Comparison of ENCODE assay signal across 7 cellular contexts in the genomic region with DNA sequence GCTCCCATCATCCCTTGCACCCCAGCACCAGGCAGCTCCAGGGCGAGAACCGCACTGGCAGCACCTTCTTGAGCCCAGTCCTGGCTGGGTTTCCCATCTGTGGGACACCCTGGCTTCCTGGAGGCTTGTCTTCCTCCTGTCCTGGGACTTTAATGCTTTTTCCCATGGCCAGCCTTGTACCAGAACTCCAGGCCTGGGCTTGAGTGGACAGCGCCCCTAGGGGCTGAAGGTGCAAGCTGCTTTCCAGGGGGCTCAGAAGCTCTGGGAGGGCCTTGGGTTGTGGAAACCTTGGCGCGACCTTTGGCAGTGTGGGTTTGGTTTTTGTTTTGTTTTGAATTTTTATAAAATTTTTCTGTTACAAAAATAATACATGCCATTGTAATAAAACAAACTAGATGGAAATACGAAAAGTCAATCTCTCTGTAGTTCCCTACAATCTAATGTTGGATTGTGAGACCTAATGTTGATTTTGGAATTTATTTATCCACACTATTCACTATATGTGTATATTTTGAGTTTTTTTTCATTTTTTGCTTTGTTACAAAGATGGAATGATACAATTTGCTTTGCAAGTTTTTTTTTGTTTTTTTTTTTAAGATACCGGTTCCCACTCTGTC. TPM values are rescaled to one million over a fixed set of nuclear protein-coding genes. Genes with fewer than 3 reads are reported as not detected.
DNase-seq lines count a peak whose midpoint lies in the region; ATAC-seq, FAIRE-seq and TF ChIP-seq lines count a peak whose summit lies in the region.

No MANE protein-coding gene starts in this region.

- H3K27me3 Mint-ChIP-seq in endodermal cell (ENCODE audit: insufficient read depth) (peaks cover 3% of the 10 kb centered on the region), natural killer cell (ENCODE audit: low read depth in 2 of 2) (peaks cover 5 to 7% of the 10 kb centered on the region in 2 donors)

- FAIRE-seq in G401.6 (lab: Jason Lieb, UNC): peak; percentile 78

- no peaks in the 10 kb centered on the region for H3K4me1 ChIP-seq in KMS-11 (ENCODE audit: low read depth, poor library complexity, severe bottlenecking)
- no peaks in the 10 kb centered on the region for H3K4me1 ChIP-seq in endodermal cell (ENCODE audit: control insufficient read depth, insufficient read depth, low read length)

- H3K4me3 ChIP-seq in KMS-11 (IDR thresholded peaks at IDR 0.05; ENCODE audit: insufficient read depth, low read depth, low read length): no peak overlapping the region
- no peak overlapping the region for H3K4me3 ChIP-seq in endodermal cell (ENCODE audit: low read length)

- DNase-seq in endodermal cell: peak; percentile 94
- DNase-seq in natural killer cell: no peak

- H3K27ac Mint-ChIP-seq in endodermal cell (no peak overlapping the region), natural killer cell (no peak overlapping the region)

- H3K27ac ChIP-seq in KMS-11 (no peak overlapping the region), VCaP (no peak overlapping the region), endodermal cell (ENCODE audit: low read depth, low read length) (no peak overlapping the region)

- H3K27me3 ChIP-seq in KMS-11 (ENCODE audit: insufficient read depth, low read depth) (no peaks in the 10 kb centered on the region), endodermal cell (ENCODE audit: control insufficient read depth, insufficient read depth, low read length, poor library complexity, severe bottlenecking) (no peaks in the 10 kb centered on the region)

- H3K4me2 ChIP-seq in KMS-11: no peak overlapping the region

- no peak overlapping the region for H3K9ac ChIP-seq in KMS-11
- no peak overlapping the region for H3K9ac ChIP-seq in endodermal cell (ENCODE audit: extremely low read depth, low read length, poor library complexity, severe bottlenecking)

- 42 to 63% methylated on average over 3 to 4 of the region's 7 CpGs for WGBS in endodermal cell (ENCODE audit: insufficient coverage in 1 of 2, insufficient read length in 1 of 2), 2 experiments

- peak; percentile 94 for TF ChIP-seq CTCF in KMS-11 (conservative IDR thresholded peaks at IDR 0.05; ENCODE audit: low read depth, low read length)
- TF ChIP-seq CTCF in VCaP (conservative IDR thresholded peaks at IDR 0.05): peak; percentile 70
- peak; percentile 98 for TF ChIP-seq CTCF in endodermal cell (conservative IDR thresholded peaks at IDR 0.05)
- TF ChIP-seq CTCF in natural killer cell (IDR thresholded peaks at IDR 0.05): peak; percentile 63

- H3K36me3 Mint-ChIP-seq in endodermal cell (ENCODE audit: low read depth) (no peaks in the 10 kb centered on the region), natural killer cell (no peaks in the 10 kb centered on the region)

- H3K4me1 Mint-ChIP-seq in endodermal cell (no peaks in the 10 kb centered on the region), natural killer cell (no peaks in the 10 kb centered on the region)

- H2AFZ ChIP-seq in KMS-11 (ENCODE audit: low read depth): no peak overlapping the region

- H3K4me3 Mint-ChIP-seq in endodermal cell (no peak overlapping the region), natural killer cell (no peak overlapping the region)

- peak in 2 of 3 donors; percentile 70 to 76 for ATAC-seq in natural killer cell
- no peak for ATAC-seq in GM18519 (IDR thresholded peaks at IDR 0.05; ENCODE audit: low FRiP score, unreplicated experiment)
- ATAC-seq in GM18861 (IDR thresholded peaks at IDR 0.05; ENCODE audit: unreplicated experiment): no peak

- intact Hi-C loops in natural killer cell (cut with micrococcal nuclease): no loop called here

- H3K36me3 ChIP-seq in KMS-11 (ENCODE audit: insufficient read depth): no peaks in the 10 kb centered on the region
- no peaks in the 10 kb centered on the region for H3K36me3 ChIP-seq in endodermal cell (ENCODE audit: control insufficient read depth, insufficient read depth, low read length)

- no peaks in the 10 kb centered on the region for H3K79me2 ChIP-seq in KMS-11 (ENCODE audit: insufficient read depth, low read depth)

- no peaks in the 10 kb centered on the region for H4K20me1 ChIP-seq in KMS-11 (ENCODE audit: insufficient read depth)

- no peaks in the 10 kb centered on the region for H3K9me3 ChIP-seq in endodermal cell (ENCODE audit: control insufficient read depth, low read length)

- H3K9me3 Mint-ChIP-seq in endodermal cell: no peaks in the 10 kb centered on the region
- no peaks in the 10 kb centered on the region for H3K9me3 Mint-ChIP-seq in natural killer cell

RNA-seq across cellular contexts. Expression of a gene that starts 33.8 kb away (rescaled TPM):
- 1,000 to 10,000 TPM; 1,338 to 1,473 TPM for total RNA-seq in endodermal cell
- 1,683 TPM for polyA plus RNA-seq in endodermal cell (2013, experiment 1 of 2)
- polyA plus RNA-seq in endodermal cell (2013, experiment 2 of 2): 1,573 TPM
- 100 to 1,000 TPM; 609 to 795 (median 740) TPM for total RNA-seq in natural killer cell

Comparison
In these comparisons a context has a peak if more than half of its experiments do, and no peak if none do; other contexts are left out.
1. ATAC-seq: peak in natural killer cell (2 of 3); none in GM18519 (single experiment) and GM18861 (single experiment).
2. Peak in every context shown above with its lines, with median percentiles within 50 percentile points of each other: CTCF ChIP-seq.